ENCODE assay signal across 11 cellular contexts in genomic region chr10:3525832-3526449, GRCh38.
A peak's percentile ranks its signal among the peaks of the same experiment; 100 is the strongest.
DNase-seq lines count a peak whose midpoint lies in the region; ATAC-seq and TF ChIP-seq lines count a peak whose summit lies in the region.
"Had no signal": no experiment of that assay in that cellular context is flagged by ENCODE, and none has a peak within 500 bp of the region (broad histone marks: within the 10 kb centered on the region; RNA-seq: fewer than 3 reads in every experiment).

No MANE protein-coding gene starts in this region.

- H3K36me3 Mint-ChIP-seq in HFFc6 (ENCODE audit: low read depth) = no peaks in the 10 kb centered on the region
- peaks cover 0 to 5% (median 0%) of the 10 kb centered on the region in 3 donors for H3K36me3 Mint-ChIP-seq in immature natural killer cell

- H3K27me3 ChIP-seq in thoracic aorta (replicated peaks; ENCODE audit: insufficient read depth) (no peaks in the 10 kb centered on the region), testis (no peaks in the 10 kb centered on the region)

- DNase-seq in HFFc6 (peak; percentile 96), astrocyte of the hippocampus (ENCODE audit: low read depth, low spot score) (peak; percentile 93), islet precursor cell (peak; percentile 94), thoracic aorta (ENCODE audit: low spot score) (peak; percentile 70), testis (no peak), immature natural killer cell (no peak), cortex of kidney (lab: John Stamatoyannopoulos, UW) (no peak)
- DNase-seq: activated naive CD8-positive, alpha-beta T cell treated with anti-CD3 and anti-CD28 coated beads, Interleukin-2, amount 10 ng/mL, durations not matched to agents 7 days and 5 days; NCI-H748 treated with DMSO at 0.1 percent for 48 hours had no signal

- peak overlapping the region; percentile 88 for H3K27ac Mint-ChIP-seq in HFFc6
- no peak overlapping the region for H3K27ac Mint-ChIP-seq in immature natural killer cell
- H3K27ac Mint-ChIP-seq: activated naive CD8-positive, alpha-beta T cell treated with anti-CD3 and anti-CD28 coated beads, Interleukin-2, amount 10 ng/mL, durations not matched to agents 7 days and 5 days had no signal

- no peaks in the 10 kb centered on the region for H3K36me3 ChIP-seq in thoracic aorta
- H3K36me3 ChIP-seq in testis (ENCODE audit: low read depth, missing control alignments) = no peaks in the 10 kb centered on the region
- H3K36me3 ChIP-seq: prostate gland had no signal

- peaks cover 16 to 41% of the 10 kb centered on the region in 2 donors for H3K4me1 ChIP-seq in thoracic aorta (ENCODE audit: control insufficient read depth in 1 of 2, low read depth in 2 of 2)
- no peaks in the 10 kb centered on the region for H3K4me1 ChIP-seq in testis
- H3K4me1 ChIP-seq: prostate gland had no signal

- TF ChIP-seq CTCF in HFFc6 (IDR thresholded peaks at IDR 0.05) (no peak), thoracic aorta (IDR thresholded peaks at IDR 0.05) (no peak), testis (IDR thresholded peaks at IDR 0.05) (no peak)

- H3K4me3 ChIP-seq in thoracic aorta (no peak overlapping the region), testis (no peak overlapping the region)
- H3K4me3 ChIP-seq: prostate gland had no signal

- H3K9me3 ChIP-seq in thoracic aorta = no peaks in the 10 kb centered on the region
- no peaks in the 10 kb centered on the region for H3K9me3 ChIP-seq in testis
- H3K9me3 ChIP-seq: prostate gland had no signal

- peak overlapping the region; percentile 32 to 69 for H3K27ac ChIP-seq in thoracic aorta
- no peak overlapping the region for H3K27ac ChIP-seq in testis
- H3K27ac ChIP-seq: prostate gland had no signal

- H3K4me3 Mint-ChIP-seq in HFFc6 (peak overlapping the region; percentile 77), immature natural killer cell (no peak overlapping the region)
- H3K4me3 Mint-ChIP-seq: activated naive CD8-positive, alpha-beta T cell treated with anti-CD3 and anti-CD28 coated beads, Interleukin-2, amount 10 ng/mL, durations not matched to agents 7 days and 5 days had no signal

- H3K4me1 Mint-ChIP-seq in HFFc6 (ENCODE audit: low read depth) (peaks cover 75% of the 10 kb centered on the region), immature natural killer cell (no peaks in the 10 kb centered on the region)
- H3K4me1 Mint-ChIP-seq: activated naive CD8-positive, alpha-beta T cell treated with anti-CD3 and anti-CD28 coated beads, Interleukin-2, amount 10 ng/mL, durations not matched to agents 7 days and 5 days had no signal

- no peak for TF ChIP-seq POLR2A in testis (IDR thresholded peaks at IDR 0.05)

- 80 to 87% methylated on average over 9 to 11 of the region's 11 CpGs for WGBS in testis, 2 donors

- ATAC-seq in thoracic aorta (ENCODE audit: insufficient number of reproducible peaks, low FRiP score, low read depth) = peak; percentile 85
- ATAC-seq in GM18517 (IDR thresholded peaks at IDR 0.05; ENCODE audit: unreplicated experiment) = no peak

- H3K27me3 Mint-ChIP-seq in HFFc6 (ENCODE audit: insufficient read depth) (no peaks in the 10 kb centered on the region; the same call in none of the 2 replicates), immature natural killer cell (ENCODE audit: low read depth in 3 of 3) (peaks cover 6 to 9% (median 7%) of the 10 kb centered on the region in 3 donors)

- no peaks in the 10 kb centered on the region for H3K9me3 Mint-ChIP-seq in HFFc6
- no peaks in the 10 kb centered on the region for H3K9me3 Mint-ChIP-seq in immature natural killer cell

- intact Hi-C loops in testis (cut with DNase I; ENCODE audit: low total_unique reads) = no loop called here

Comparison
In these comparisons a context has a peak if more than half of its experiments do, and no peak if none do; other contexts are left out.
1. DNase-seq: peak in HFFc6 (single experiment), astrocyte of the hippocampus (single experiment), islet precursor cell (single experiment) and thoracic aorta (single experiment); none in testis (single experiment), immature natural killer cell (0 of 3) and cortex of kidney (single experiment).
2. H3K27ac ChIP-seq: peak in thoracic aorta (2 of 2); none in testis (0 of 2).